In genomic region chr14:24113801-24114535, GRCh38 we compare ENCODE assay signal across 8 cellular contexts. TPM values are rescaled to one million over a fixed set of nuclear protein-coding genes. Genes with fewer than 3 reads are reported as not detected.
DNase-seq lines count a peak whose midpoint lies in the region; ATAC-seq and TF ChIP-seq lines count a peak whose summit lies in the region.

No MANE protein-coding gene starts in this region.

- peak; percentile 32 for ATAC-seq in GM19035 (IDR thresholded peaks at IDR 0.05; ENCODE audit: unreplicated experiment)
- peak; percentile 34 for ATAC-seq in HG03378 (IDR thresholded peaks at IDR 0.05; ENCODE audit: unreplicated experiment)
- peak; percentile 63 for ATAC-seq in left lobe of liver

- TF ChIP-seq CTCF in AG09319 (IDR thresholded peaks at IDR 0.05; ENCODE audit: low read depth, low read length) (no peak), coronary artery (IDR thresholded peaks at IDR 0.05) (no peak)

- H3K27ac ChIP-seq in coronary artery = peak overlapping the region; percentile 96 to 98

- DNase-seq in AG09319 (ENCODE audit: extremely low read depth, low read depth) (peak; percentile 53), NCI-H510A treated with DMSO at 0.1 percent for 48 hours (lab: John Stamatoyannopoulos, UW) (peak; percentile 96), coronary artery (ENCODE audit: low spot score) (peak; percentile 96), left lobe of liver (ENCODE audit: low spot score) (peak; percentile 98)
- peak; percentile 89 for DNase-seq in activated CD4-positive, alpha-beta T cell treated with anti-CD3 and anti-CD28 coated beads for 48 hours
- DNase-seq in stimulated activated CD4-positive, alpha-beta T cell treated with anti-CD3 and anti-CD28 coated beads, Interleukin-2, amount 100 ng/mL, for 24 hours = peak; percentile 79 to 80

- H3K4me3 ChIP-seq in coronary artery = peak overlapping the region; percentile 82

RNA-seq across cellular contexts. Expression of gene DCAF11, which starts 0.6 kb away (rescaled TPM):
- total RNA-seq in left lobe of liver = 212 TPM

RNA-seq across cellular contexts. Expression of gene NRL, which starts 0.8 kb away (rescaled TPM):
- 3.5 TPM for total RNA-seq in left lobe of liver

RNA-seq across cellular contexts. Expression of gene FITM1, which starts 16.5 kb away (rescaled TPM):
- 34.9 TPM for total RNA-seq in left lobe of liver

RNA-seq across cellular contexts. Expression of gene PCK2, which starts 19.9 kb away (rescaled TPM):
- total RNA-seq in left lobe of liver = 590 TPM

RNA-seq across cellular contexts. Expression of gene PSME1, which starts 22.0 kb away (rescaled TPM):
- total RNA-seq in left lobe of liver = 98.1 TPM

Comparison
In these comparisons a context has a peak if more than half of its experiments do, and no peak if none do; other contexts are left out.
1. Peak in every context shown above with its lines: DNase-seq, ATAC-seq, H3K4me3 ChIP-seq and H3K27ac ChIP-seq.